ENCODE assay signal across 19 cellular contexts in the genomic region with DNA sequence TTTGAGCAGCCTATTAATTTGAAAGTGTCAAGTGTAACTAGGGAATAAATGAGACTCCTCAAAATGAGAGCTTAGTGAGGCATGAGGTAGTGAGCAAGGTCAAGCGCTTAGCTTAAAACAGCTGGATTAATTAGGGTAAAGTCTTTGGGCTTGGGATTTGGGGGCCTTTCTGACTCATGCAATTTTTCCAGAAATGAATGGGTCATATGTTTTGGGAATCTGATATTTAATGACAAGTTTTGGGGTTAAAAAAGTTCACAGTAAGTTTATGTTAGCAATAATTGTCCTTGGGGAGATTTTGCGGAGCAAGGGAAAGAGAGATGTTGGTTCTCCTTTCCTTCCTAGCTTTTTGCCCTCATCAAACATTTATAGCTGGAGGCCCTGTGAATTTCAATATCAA.
"Had no signal": no experiment of that assay in that cellular context is flagged by ENCODE, and none has a peak within 500 bp of the region (broad histone marks: within the 10 kb centered on the region; RNA-seq: fewer than 3 reads in every experiment).

No MANE protein-coding gene starts in this region.

- H3K9me3 ChIP-seq: esophagus squamous epithelium, thyroid gland had no signal

- DNase-seq: activated CD4-positive, alpha-beta T cell treated with anti-CD3 and anti-CD28 coated beads, Interleukin-2, amount 10 ng/mL, durations not matched to agents 7 days and 5 days; activated CD4-positive, CD25-positive, alpha-beta regulatory T cell treated with anti-CD3 and anti-CD28 coated beads, Interleukin-2, amount 50 U/mL, for 72 hours; activated CD8-positive, alpha-beta memory T cell treated with anti-CD3 and anti-CD28 coated beads, Interleukin-2, amount 10 ng/mL, durations not matched to agents 7 days and 5 days; activated CD8-positive, alpha-beta T cell treated with anti-CD3 and anti-CD28 coated beads for 36 hours; activated gamma-delta T cell treated with Interleukin-2 at 50 U/mL for 16 hours; aorta; brain microvascular endothelial cell; central memory CD4-positive, alpha-beta T cell; esophagus squamous epithelium; kidney; midbrain; stimulated activated CD4-positive, alpha-beta T cell treated with anti-CD3 and anti-CD28 coated beads, Interleukin-4, amount 100 ng/mL, for 24 hours; stimulated activated naive CD4-positive, alpha-beta T cell treated with Interleukin-2 at 50 U/mL for 16 hours; thyroid gland had no signal

- H3K4me3 ChIP-seq: esophagus squamous epithelium, thyroid gland had no signal

- H3K4me1 ChIP-seq: thyroid gland had no signal

- ATAC-seq: activated CD8-positive, alpha-beta memory T cell treated with anti-CD3 and anti-CD28 coated beads, Interleukin-2, amount 10 ng/mL, durations not matched to agents 7 days and 5 days; activated CD8-positive, alpha-beta T cell treated with anti-CD3 and anti-CD28 coated beads for 36 hours; left lobe of liver; natural killer cell treated with Interleukin-12 subunit alpha and Interleukin-12 subunit beta and Interleukin-15 and Interleukin-18, amount 100 ng/mL, for 72 hours; sciatic nerve; SK-N-SH treated with all-trans-retinoic acid at 6 μM for 48 hours had no signal

- FAIRE-seq: kidney had no signal

- H3K36me3 ChIP-seq: brain microvascular endothelial cell, esophagus squamous epithelium, thyroid gland had no signal

- H3K27me3 ChIP-seq: brain microvascular endothelial cell, esophagus squamous epithelium, thyroid gland had no signal

- H3K27ac ChIP-seq: esophagus squamous epithelium, thyroid gland, VCaP had no signal
